ENCODE assay signal across 35 cellular contexts in the genomic region with DNA sequence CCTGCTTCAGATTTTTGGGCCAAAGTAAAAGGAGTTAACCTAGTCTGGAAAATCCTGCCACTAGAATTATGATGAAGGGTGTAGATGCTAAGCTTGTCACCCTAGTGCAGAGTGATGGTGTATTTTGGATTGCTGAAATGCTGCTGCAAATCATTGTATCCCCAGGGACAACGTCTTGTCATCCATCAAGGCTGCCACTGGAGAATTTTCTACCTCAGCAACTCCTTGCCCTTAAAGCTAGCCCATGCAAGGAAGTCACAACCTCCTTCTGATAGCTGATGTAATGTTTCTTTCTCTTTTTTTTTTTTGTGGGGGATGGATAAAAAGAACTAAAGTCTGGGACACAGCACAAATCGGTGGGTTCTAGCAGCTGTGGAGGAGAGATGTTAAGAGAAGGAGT.
"Had no signal": no experiment of that assay in that cellular context is flagged by ENCODE, and none has a peak within 500 bp of the region (broad histone marks: within the 10 kb centered on the region; RNA-seq: fewer than 3 reads in every experiment).

No MANE protein-coding gene starts in this region.

- H3K9me3 Mint-ChIP-seq: activated CD4-positive, alpha-beta memory T cell treated with anti-CD3 and anti-CD28 coated beads, Interleukin-2, amount 10 ng/mL, durations not matched to agents 7 days and 5 days; activated naive CD4-positive, alpha-beta T cell treated with anti-CD3 and anti-CD28 coated beads, Interleukin-2, amount 10 ng/mL, durations not matched to agents 7 days and 5 days; activated naive CD8-positive, alpha-beta T cell treated with anti-CD3 and anti-CD28 coated beads, Interleukin-2, amount 50 U/mL, for 24 hours; brain; T-helper 1 cell treated with Interleukin-12 subunit alpha and Interleukin-12 subunit beta and Interleukin-4 antibody, amounts not matched to agents 30 μg/mL and 1 μg/mL, for 36 hours; T-helper 2 cell treated with Interferon-gamma antibody and Interleukin-4, amounts not matched to agents 5 μg/mL and 100 μg/mL, for 36 hours; WTC11 had no signal

- H3K27ac Mint-ChIP-seq: activated CD4-positive, alpha-beta memory T cell treated with anti-CD3 and anti-CD28 coated beads, Interleukin-2, amount 10 ng/mL, durations not matched to agents 7 days and 5 days; activated CD4-positive, alpha-beta T cell treated with anti-CD3 and anti-CD28 coated beads for 36 hours; activated CD8-positive, alpha-beta memory T cell treated with anti-CD3 and anti-CD28 coated beads, Interleukin-2, amount 10 ng/mL, durations not matched to agents 7 days and 5 days; activated naive CD4-positive, alpha-beta T cell treated with anti-CD3 and anti-CD28 coated beads, Interleukin-2, amount 10 ng/mL, durations not matched to agents 7 days and 5 days; activated naive CD8-positive, alpha-beta T cell; activated naive CD8-positive, alpha-beta T cell treated with anti-CD3 and anti-CD28 coated beads, Interleukin-2, amount 50 U/mL, for 24 hours; brain; T-helper 1 cell treated with Interleukin-12 subunit alpha and Interleukin-12 subunit beta and Interleukin-4 antibody, amounts not matched to agents 30 μg/mL and 1 μg/mL, for 36 hours; T-helper 2 cell treated with Interferon-gamma antibody and Interleukin-4, amounts not matched to agents 5 μg/mL and 100 μg/mL, for 36 hours; WTC11 had no signal

- H3K4me3 Mint-ChIP-seq: activated CD4-positive, alpha-beta memory T cell treated with anti-CD3 and anti-CD28 coated beads, Interleukin-2, amount 10 ng/mL, durations not matched to agents 7 days and 5 days; activated CD4-positive, alpha-beta T cell treated with anti-CD3 and anti-CD28 coated beads for 36 hours; activated CD8-positive, alpha-beta memory T cell treated with anti-CD3 and anti-CD28 coated beads, Interleukin-2, amount 10 ng/mL, durations not matched to agents 7 days and 5 days; activated naive CD4-positive, alpha-beta T cell treated with anti-CD3 and anti-CD28 coated beads, Interleukin-2, amount 10 ng/mL, durations not matched to agents 7 days and 5 days; activated naive CD8-positive, alpha-beta T cell; activated naive CD8-positive, alpha-beta T cell treated with anti-CD3 and anti-CD28 coated beads, Interleukin-2, amount 50 U/mL, for 24 hours; brain; T-helper 1 cell treated with Interleukin-12 subunit alpha and Interleukin-12 subunit beta and Interleukin-4 antibody, amounts not matched to agents 30 μg/mL and 1 μg/mL, for 36 hours; T-helper 2 cell treated with Interferon-gamma antibody and Interleukin-4, amounts not matched to agents 5 μg/mL and 100 μg/mL, for 36 hours; WTC11 had no signal

- H3K36me3 Mint-ChIP-seq: activated CD8-positive, alpha-beta memory T cell treated with anti-CD3 and anti-CD28 coated beads, Interleukin-2, amount 10 ng/mL, durations not matched to agents 7 days and 5 days; activated naive CD4-positive, alpha-beta T cell treated with anti-CD3 and anti-CD28 coated beads, Interleukin-2, amount 10 ng/mL, durations not matched to agents 7 days and 5 days; brain; WTC11 had no signal

- ATAC-seq: activated CD4-positive, alpha-beta T cell treated with anti-CD3 and anti-CD28 coated beads for 36 hours; activated CD4-positive, CD25-positive, alpha-beta regulatory T cell treated with anti-CD3 and anti-CD28 coated beads, Interleukin-2, amount 50 U/mL, for 24 hours; activated CD8-positive, alpha-beta memory T cell treated with anti-CD3 and anti-CD28 coated beads, Interleukin-2, amount 10 ng/mL, durations not matched to agents 7 days and 5 days; activated naive CD8-positive, alpha-beta T cell treated with anti-CD3 and anti-CD28 coated beads, Interleukin-2, amount 50 U/mL, for 24 hours; PC-3; WTC11 had no signal

- FAIRE-seq: bronchial epithelial cell, TTC549 had no signal

- DNase-seq: activated CD4-positive, alpha-beta memory T cell treated with anti-CD3 and anti-CD28 coated beads, Interleukin-2, amount 10 ng/mL, durations not matched to agents 7 days and 5 days; activated CD4-positive, alpha-beta T cell treated with anti-CD3 and anti-CD28 coated beads for 36 hours; activated CD8-positive, alpha-beta memory T cell treated with anti-CD3 and anti-CD28 coated beads for 24 hours; activated CD8-positive, alpha-beta memory T cell treated with anti-CD3 and anti-CD28 coated beads, Interleukin-2, amount 10 ng/mL, durations not matched to agents 7 days and 5 days; activated CD8-positive, alpha-beta memory T cell treated with anti-CD3 and anti-CD28 coated beads, Interleukin-2, amount 50 U/mL, for 48 hours; activated effector memory CD4-positive, alpha-beta T cell treated with Interleukin-2 at 50 U/mL for 16 hours; activated naive CD4-positive, alpha-beta T cell treated with anti-CD3 and anti-CD28 coated beads, Interleukin-2, amount 10 ng/mL, durations not matched to agents 7 days and 5 days; activated naive CD8-positive, alpha-beta T cell treated with anti-CD3 and anti-CD28 coated beads, Interleukin-2, amount 50 U/mL, for 24 hours; activated T-cell treated with anti-CD3 and anti-CD28 coated beads, Interleukin-2, amount 50 U/mL, for 48 hours; anterior cingulate cortex; central memory CD4-positive, alpha-beta T cell; Karpas-422; KBM-7; MG63; NCI-H1048; NCI-H1105 treated with DMSO at 0.1 percent for 48 hours; NCI-H1436; NCI-H1694; NCI-H1930; NCI-H2081 treated with DMSO at 0.1 percent for 48 hours; NCI-H345; NCI-H524 treated with DMSO at 0.1 percent for 48 hours; PC-3; Peyer's patch; RPMI8226; SHP77 treated with DMSO at 0.1 percent for 48 hours; SK-N-SH had no signal

- H3K4me1 Mint-ChIP-seq: activated CD4-positive, alpha-beta memory T cell treated with anti-CD3 and anti-CD28 coated beads, Interleukin-2, amount 10 ng/mL, durations not matched to agents 7 days and 5 days; activated CD4-positive, alpha-beta T cell treated with anti-CD3 and anti-CD28 coated beads for 36 hours; activated CD8-positive, alpha-beta memory T cell treated with anti-CD3 and anti-CD28 coated beads, Interleukin-2, amount 10 ng/mL, durations not matched to agents 7 days and 5 days; activated naive CD4-positive, alpha-beta T cell treated with anti-CD3 and anti-CD28 coated beads, Interleukin-2, amount 10 ng/mL, durations not matched to agents 7 days and 5 days; activated naive CD8-positive, alpha-beta T cell treated with anti-CD3 and anti-CD28 coated beads, Interleukin-2, amount 50 U/mL, for 24 hours had no signal

- H3K27me3 Mint-ChIP-seq: activated CD8-positive, alpha-beta memory T cell treated with anti-CD3 and anti-CD28 coated beads, Interleukin-2, amount 10 ng/mL, durations not matched to agents 7 days and 5 days had no signal
